In the genomic region with DNA sequence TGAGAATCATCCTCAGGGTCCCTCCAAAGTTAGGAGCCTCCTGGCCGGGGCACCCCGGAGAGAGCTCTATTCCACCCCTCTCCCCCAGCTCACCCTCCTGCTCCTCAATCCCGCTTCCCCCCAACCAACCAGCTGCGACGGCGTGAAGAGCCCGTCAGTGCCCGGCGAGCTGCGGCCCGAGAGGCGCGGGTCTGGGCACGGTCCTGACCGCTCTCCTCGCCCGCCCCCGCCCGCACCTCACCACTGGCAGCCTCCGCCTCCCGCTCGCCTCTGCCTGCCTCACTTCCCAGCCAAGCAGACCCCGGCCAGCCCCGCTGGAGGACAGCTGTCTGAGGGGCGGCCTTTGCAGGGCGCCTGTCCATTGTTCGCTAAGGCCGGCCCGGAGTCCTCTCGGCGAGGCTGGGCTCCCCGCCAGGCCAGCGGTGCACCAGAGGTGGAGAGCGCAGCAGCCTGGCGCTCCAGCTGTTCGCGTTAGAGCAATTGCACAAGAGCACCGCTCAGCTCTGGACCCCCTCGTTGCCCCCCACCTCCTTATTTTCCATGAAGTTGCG, we compare ENCODE assay signal across 8 cellular contexts. TPM values are rescaled to one million over a fixed set of nuclear protein-coding genes. Genes with fewer than 3 reads are reported as not detected.
DNase-seq lines count a peak whose midpoint lies in the region; ATAC-seq, FAIRE-seq and TF ChIP-seq lines count a peak whose summit lies in the region.

No MANE protein-coding gene starts in this region.

- peak; percentile 80 for DNase-seq in BE2C
- no peak for DNase-seq in HL-60 (ENCODE audit: low read depth in 1 of 2, low spot score in 1 of 2)
- peak; percentile 64 for DNase-seq in activated CD8-positive, alpha-beta memory T cell treated with anti-CD3 and anti-CD28 coated beads for 24 hours
- DNase-seq in frontal cortex (ENCODE audit: low spot score in 2 of 2): peak; percentile 46 to 57
- DNase-seq in SHP77 treated with DMSO at 0.1 percent for 48 hours (lab: John Stamatoyannopoulos, UW): no peak

- H3K9me3 ChIP-seq in BE2C (no peaks in the 10 kb centered on the region), neural cell (ENCODE audit: low read length) (no peaks in the 10 kb centered on the region)

- peaks cover 59% of the 10 kb centered on the region for H3K79me2 ChIP-seq in neural cell (replicated peaks; ENCODE audit: insufficient read depth, low read length)

- peak; percentile 18 for TF ChIP-seq RAD21 in neural cell (conservative IDR thresholded peaks at IDR 0.05)

- no peaks in the 10 kb centered on the region for H3K9me2 ChIP-seq in neural cell (ENCODE audit: insufficient read depth, low read length)

- TF ChIP-seq CTCF in BE2C (IDR thresholded peaks at IDR 0.05; ENCODE audit: low read depth, low read length) (no peak), HL-60 (IDR thresholded peaks at IDR 0.05; ENCODE audit: insufficient read depth, low read length) (no peak), neural cell (IDR thresholded peaks at IDR 0.05; ENCODE audit: poor library complexity, severe bottlenecking) (peak; percentile 11)

- ATAC-seq in GM21576 (IDR thresholded peaks at IDR 0.05; ENCODE audit: unreplicated experiment) (no peak), HG03354 (IDR thresholded peaks at IDR 0.05; ENCODE audit: poor library complexity, severe bottlenecking, unreplicated experiment) (no peak)

- peak; percentile 9 for TF ChIP-seq EP300 in neural cell (conservative IDR thresholded peaks at IDR 0.05; ENCODE audit: poor library complexity, severe bottlenecking)

- H3K27me3 ChIP-seq in BE2C (no peaks in the 10 kb centered on the region), HL-60 (ENCODE audit: insufficient read depth, poor library complexity, severe bottlenecking) (peaks cover 62% of the 10 kb centered on the region), neural cell (ENCODE audit: insufficient read depth, low read depth, low read length) (peaks cover 9% of the 10 kb centered on the region)

- H3K4me1 ChIP-seq in BE2C: peaks cover 23% of the 10 kb centered on the region

- peak overlapping the region; percentile 93 for H3K9ac ChIP-seq in neural cell (ENCODE audit: low read length)

- H3F3A ChIP-seq in neural cell (ENCODE audit: insufficient read depth, low read length, poor library complexity, severe bottlenecking): no peaks in the 10 kb centered on the region

- no peak overlapping the region for H2AFZ ChIP-seq in neural cell (ENCODE audit: low read depth, low read length)

- no peak for FAIRE-seq in frontal cortex (lab: Jason Lieb, UNC)

- H3K27ac ChIP-seq in HL-60 (replicated peaks) (no peak overlapping the region), neural cell (ENCODE audit: low read length) (peak overlapping the region; percentile 93)

- H3K4me3 ChIP-seq in BE2C (ENCODE audit: low read depth, low read length) (peak overlapping the region; percentile 93), HL-60 (replicated peaks; ENCODE audit: insufficient read depth, low read length) (peak overlapping the region; percentile 90), neural cell (ENCODE audit: low read length) (peak overlapping the region; percentile 89)

- H3K36me3 ChIP-seq in BE2C (no peaks in the 10 kb centered on the region), neural cell (ENCODE audit: insufficient read depth, low read length) (no peaks in the 10 kb centered on the region)

- H3K4me2 ChIP-seq in neural cell (ENCODE audit: low read length): peak overlapping the region; percentile 94

- peaks cover 14% of the 10 kb centered on the region for H4K20me1 ChIP-seq in neural cell (ENCODE audit: insufficient read depth)

TF ChIP-seq in neural cell, 6 proteins besides CTCF, POLR2A, EP300 and RAD21:
- TF ChIP-seq REST (IDR thresholded peaks at IDR 0.05; ENCODE audit: borderline replicate concordance) (peak; percentile 17), MXI1 (conservative IDR thresholded peaks at IDR 0.05; ENCODE audit: poor library complexity, severe bottlenecking) (peak; percentile 27), EZH2 (IDR thresholded peaks at IDR 0.05; ENCODE audit: borderline replicate concordance, insufficient read depth, low read length, poor library complexity, severe bottlenecking) (no peak)

RNA-seq across cellular contexts. Expression of gene SOBP, which starts 1.2 kb away (rescaled TPM):
- 28.5 TPM for polyA plus RNA-seq in BE2C (2012; ENCODE audit: insufficient read depth, insufficient read length, low read depth)
- total RNA-seq in frontal cortex: 42.4 TPM
- 16.4 and 21.6 TPM in 2 replicates for polyA plus RNA-seq in neural cell
- polyA minus RNA-seq in neural cell: 47.5 and 60.7 TPM in 2 replicates

RNA-seq across cellular contexts. Expression of gene PDSS2, which starts 31.8 kb away (rescaled TPM):
- 6.7 TPM for polyA plus RNA-seq in BE2C (2012; ENCODE audit: insufficient read depth, insufficient read length, low read depth)
- 6.9 TPM for total RNA-seq in frontal cortex
- polyA plus RNA-seq in neural cell: 4.6 and 5.0 TPM in 2 replicates
- 8.3 and 10.4 TPM in 2 replicates for polyA minus RNA-seq in neural cell

Comparison
In these comparisons a context has a peak if more than half of its experiments do, and no peak if none do; other contexts are left out.
1. DNase-seq: peak in BE2C (single experiment), activated CD8-positive, alpha-beta memory T cell treated with anti-CD3 and anti-CD28 coated beads for 24 hours (single experiment) and frontal cortex (2 of 2); none in HL-60 (0 of 2) and SHP77 treated with DMSO at 0.1 percent for 48 hours (single experiment).
2. Peak in every context shown above with its lines, with median percentiles within 50 percentile points of each other: H3K4me3 ChIP-seq.